In the genomic region with DNA sequence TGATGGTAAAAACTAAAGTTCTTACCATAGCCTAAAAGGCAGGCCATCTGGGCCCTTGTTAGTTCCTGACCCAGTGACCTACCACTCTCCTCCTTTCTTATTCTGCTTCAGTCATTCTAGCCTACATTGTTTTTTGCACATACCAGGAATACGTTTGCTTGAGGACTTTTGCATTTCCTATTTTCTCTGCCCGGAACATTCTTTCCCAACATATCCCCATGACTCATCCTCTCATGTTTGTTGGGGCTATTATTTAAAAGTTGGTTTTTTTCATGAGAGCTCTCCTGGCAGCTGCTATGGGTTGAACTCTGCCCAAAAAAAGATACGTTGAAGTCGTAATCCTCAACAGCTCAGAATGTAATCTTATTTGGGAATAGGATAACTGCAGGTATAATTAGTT, we compare ENCODE assay signal across 18 cellular contexts.
DNase-seq lines count a peak whose midpoint lies in the region; ATAC-seq and TF ChIP-seq lines count a peak whose summit lies in the region.
"Had no signal": no experiment of that assay in that cellular context is flagged by ENCODE, and none has a peak within 500 bp of the region (broad histone marks: within the 10 kb centered on the region; RNA-seq: fewer than 3 reads in every experiment).

No MANE protein-coding gene starts in this region.

- no peak overlapping the region for H3K4me3 ChIP-seq in fibroblast of pulmonary artery (replicated peaks; ENCODE audit: low read depth, low read length)
- H3K4me3 ChIP-seq: upper lobe of left lung had no signal

- peaks cover 21% of the 10 kb centered on the region for H3K9me3 Mint-ChIP-seq in WTC11
- H3K9me3 Mint-ChIP-seq: activated CD4-positive, alpha-beta T cell treated with anti-CD3 and anti-CD28 coated beads, Interleukin-2, amount 10 ng/mL, durations not matched to agents 24 days and 14 days had no signal

- ATAC-seq in WTC11: peak; percentile 60
- no peak for ATAC-seq in GM18519 (IDR thresholded peaks at IDR 0.05; ENCODE audit: low FRiP score, unreplicated experiment)
- ATAC-seq: activated naive CD8-positive, alpha-beta T cell treated with anti-CD3 and anti-CD28 coated beads, Interleukin-2, amount 50 U/mL, for 24 hours; CD8-positive, alpha-beta T cell had no signal

- H3K27me3 Mint-ChIP-seq in WTC11 (ENCODE audit: low read depth): no peaks in the 10 kb centered on the region
- H3K27me3 Mint-ChIP-seq: activated CD4-positive, alpha-beta T cell treated with anti-CD3 and anti-CD28 coated beads, Interleukin-2, amount 10 ng/mL, durations not matched to agents 24 days and 14 days; activated naive CD8-positive, alpha-beta T cell treated with anti-CD3 and anti-CD28 coated beads, Interleukin-2, amount 50 U/mL, for 24 hours; activated T-cell treated with anti-CD3 and anti-CD28 coated beads, Interleukin-2, amount 50 U/mL, for 24 hours; progenitor cell of endocrine pancreas had no signal

- POLR2A ChIA-PET in WTC11 (lab: Charles Lee): no interaction called here

- DNase-seq in A172 (ENCODE audit: low spot score): peak; percentile 49
- DNase-seq in WTC11 (ENCODE audit: low spot score): no peak
- peak; percentile 96 for DNase-seq in fibroblast of pulmonary artery (ENCODE audit: low read depth)
- DNase-seq in non-pigmented ciliary epithelial cell (ENCODE audit: low read depth): peak; percentile 42
- DNase-seq in EL: no peak
- no peak for DNase-seq in activated naive CD4-positive, alpha-beta T cell treated with anti-CD3 and anti-CD28 coated beads, Interleukin-2, amount 50 U/mL, for 16 hours
- DNase-seq in NCI-H2227 (lab: John Stamatoyannopoulos, UW; ENCODE audit: unreplicated experiment): no peak
- DNase-seq: ACHN; activated CD4-positive, alpha-beta T cell treated with anti-CD3 and anti-CD28 coated beads, Interleukin-2, amount 10 ng/mL, durations not matched to agents 24 days and 14 days; activated naive CD8-positive, alpha-beta T cell treated with anti-CD3 and anti-CD28 coated beads, Interleukin-2, amount 50 U/mL, for 24 hours; activated T-cell treated with anti-CD3 and anti-CD28 coated beads, Interleukin-2, amount 50 U/mL, for 24 hours; CD8-positive, alpha-beta T cell; MM.1S; SIG-M5; T1000; upper lobe of left lung had no signal

- CTCF ChIA-PET in WTC11 (lab: Charles Lee): no interaction called here

- peaks cover 17% of the 10 kb centered on the region for H3K36me3 Mint-ChIP-seq in WTC11
- H3K36me3 Mint-ChIP-seq: CD8-positive, alpha-beta T cell had no signal

- peaks cover 12% of the 10 kb centered on the region for H3K4me1 Mint-ChIP-seq in WTC11
- H3K4me1 Mint-ChIP-seq: activated CD4-positive, alpha-beta T cell treated with anti-CD3 and anti-CD28 coated beads, Interleukin-2, amount 10 ng/mL, durations not matched to agents 24 days and 14 days; activated naive CD8-positive, alpha-beta T cell treated with anti-CD3 and anti-CD28 coated beads, Interleukin-2, amount 50 U/mL, for 24 hours had no signal

- peak overlapping the region; percentile 54; the same call in 1 of the 2 replicates for H3K27ac Mint-ChIP-seq in WTC11
- H3K27ac Mint-ChIP-seq: activated CD4-positive, alpha-beta T cell treated with anti-CD3 and anti-CD28 coated beads, Interleukin-2, amount 10 ng/mL, durations not matched to agents 24 days and 14 days; activated naive CD8-positive, alpha-beta T cell treated with anti-CD3 and anti-CD28 coated beads, Interleukin-2, amount 50 U/mL, for 24 hours; activated T-cell treated with anti-CD3 and anti-CD28 coated beads, Interleukin-2, amount 50 U/mL, for 24 hours; CD8-positive, alpha-beta T cell; progenitor cell of endocrine pancreas had no signal

- TF ChIP-seq CTCF in WTC11 (IDR thresholded peaks at IDR 0.05) (no peak), fibroblast of pulmonary artery (IDR thresholded peaks at IDR 0.05; ENCODE audit: low read length, missing control alignments) (no peak)

- H3K4me3 Mint-ChIP-seq in WTC11: no peak overlapping the region
- H3K4me3 Mint-ChIP-seq: activated CD4-positive, alpha-beta T cell treated with anti-CD3 and anti-CD28 coated beads, Interleukin-2, amount 10 ng/mL, durations not matched to agents 24 days and 14 days; activated naive CD8-positive, alpha-beta T cell treated with anti-CD3 and anti-CD28 coated beads, Interleukin-2, amount 50 U/mL, for 24 hours; activated T-cell treated with anti-CD3 and anti-CD28 coated beads, Interleukin-2, amount 50 U/mL, for 24 hours; CD8-positive, alpha-beta T cell had no signal

TF ChIP-seq in WTC11, 78 proteins besides CTCF, POLR2A, EP300 and RAD21:
- no peak for TF ChIP-seq E2F1 (CRISPR knock-in tag; IDR thresholded peaks at IDR 0.05)
- TF ChIP-seq FOXK1 (CRISPR knock-in tag; IDR thresholded peaks at IDR 0.05): no peak
- no peak for TF ChIP-seq ZNF219 (CRISPR knock-in tag; IDR thresholded peaks at IDR 0.05; ENCODE audit: borderline replicate concordance)
- no peak for TF ChIP-seq OVOL2 (CRISPR knock-in tag; IDR thresholded peaks at IDR 0.05; ENCODE audit: borderline replicate concordance)
- TF ChIP-seq NR1H2 (CRISPR knock-in tag; IDR thresholded peaks at IDR 0.05): no peak
- no peak for TF ChIP-seq KAT7 (CRISPR knock-in tag; IDR thresholded peaks at IDR 0.05; ENCODE audit: borderline replicate concordance)

Comparison
In these comparisons a context has a peak if more than half of its experiments do, and no peak if none do; other contexts are left out.
1. DNase-seq: peak in A172 (single experiment), fibroblast of pulmonary artery (single experiment) and non-pigmented ciliary epithelial cell (single experiment); none in WTC11 (single experiment), EL (single experiment), activated naive CD4-positive, alpha-beta T cell treated with anti-CD3 and anti-CD28 coated beads, Interleukin-2, amount 50 U/mL, for 16 hours (single experiment) and NCI-H2227 (single experiment).